In the genomic region with DNA sequence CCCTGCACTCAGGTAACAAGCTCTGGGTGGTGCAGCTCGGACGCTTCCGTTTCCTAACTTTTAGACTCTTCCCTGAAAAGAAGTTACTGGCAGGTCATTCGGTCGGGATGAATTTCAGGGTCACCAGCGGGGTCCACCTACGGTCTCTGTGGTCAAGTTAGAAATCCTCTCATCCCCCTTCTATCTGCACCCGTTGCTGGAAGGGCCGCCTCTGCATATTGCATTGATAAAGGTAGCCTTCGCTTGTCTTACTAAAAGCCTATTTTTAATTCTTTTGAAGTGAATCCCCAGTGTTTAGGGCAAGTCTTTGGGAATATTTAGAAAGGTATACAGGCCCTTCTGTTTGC, we compare ENCODE assay signal across 8 cellular contexts. TPM values are rescaled to one million over a fixed set of nuclear protein-coding genes. Genes with fewer than 3 reads are reported as not detected.
A peak's percentile ranks its signal among the peaks of the same experiment; 100 is the strongest.
DNase-seq lines count a peak whose midpoint lies in the region; ATAC-seq, FAIRE-seq and TF ChIP-seq lines count a peak whose summit lies in the region.

No MANE protein-coding gene starts in this region.

- no peak for TF ChIP-seq POLR2A in K562 (conservative IDR thresholded peaks at IDR 0.05)

- no peak overlapping the region for H2BK15ac ChIP-seq in mesendoderm (replicated peaks; ENCODE audit: low read depth)

- H2BK5ac ChIP-seq in mesendoderm (ENCODE audit: low read length): no peak overlapping the region

- no peak for TF ChIP-seq RAD21 in K562 (CRISPR knock-in tag; conservative IDR thresholded peaks at IDR 0.05 in 1 of 2, IDR thresholded peaks at IDR 0.05 in 1 of 2)

- H3K79me2 ChIP-seq in ACC112 (ENCODE audit: control insufficient read depth, insufficient read depth, low read length, unreplicated experiment) (peaks cover 44% of the 10 kb centered on the region), K562 (ENCODE audit: control insufficient read depth, insufficient read depth, low read length) (peaks cover 61% of the 10 kb centered on the region), mesendoderm (ENCODE audit: control insufficient read depth, insufficient read depth, low read length) (peaks cover 16% of the 10 kb centered on the region)

- intact Hi-C loops in K562 (cut with micrococcal nuclease): no loop called here

- peak overlapping the region; percentile 58 for H4K8ac ChIP-seq in mesendoderm (ENCODE audit: low read depth, low read length)

- BruUV-seq in K562 (replicated peaks; lab: Mats Ljungman, UMichigan): no TSS peak

- H3K9me3 ChIP-seq in K562 (replicated peaks; ENCODE audit: control insufficient read depth, insufficient read depth, low read depth, low read length): no peaks in the 10 kb centered on the region

- H2BK120ac ChIP-seq in mesendoderm (ENCODE audit: low read depth, low read length): peak overlapping the region; percentile 29

- no peak for TF ChIP-seq EP300 in K562 (IDR thresholded peaks at IDR 0.05; ENCODE audit: low read length)

- H3K9ac ChIP-seq in K562 (ENCODE audit: insufficient read depth in 1 of 2, low read depth in 2 of 2, low read length in 2 of 2) (peak overlapping the region; percentile 84 to 96), mesendoderm (ENCODE audit: low read length) (peak overlapping the region; percentile 88)

- DNase-seq in K562 (ENCODE audit: extremely low read depth in 1 of 4, low spot score in 3 of 4): no peak
- peak; percentile 19 for DNase-seq in mesendoderm
- DNase-seq in stimulated activated CD4-positive, alpha-beta T cell treated with anti-CD3 and anti-CD28 coated beads, Interleukin-4, amount 100 ng/mL, for 4 hours: no peak
- DNase-seq in GM13976 (ENCODE audit: low spot score): no peak
- DNase-seq in NCI-H526 (lab: John Stamatoyannopoulos, UW): no peak

- H3K36me3 ChIP-seq in ACC112 (ENCODE audit: insufficient read depth, low read length) (peaks cover 10% of the 10 kb centered on the region), K562 (ENCODE audit: control insufficient read depth, insufficient read depth, low read length) (peaks cover 27% of the 10 kb centered on the region; the same call in 2 of the 3 replicates), mesendoderm (ENCODE audit: control insufficient read depth, insufficient read depth, low read length) (no peaks in the 10 kb centered on the region)

- H3K4me3 ChIP-seq in ACC112 (ENCODE audit: low read depth, low read length) (peak overlapping the region; percentile 88), K562 (peak overlapping the region; percentile 89), mesendoderm (ENCODE audit: low read length) (peak overlapping the region; percentile 73)

- H3K4me2 ChIP-seq in K562 (ENCODE audit: insufficient read depth, low read length) (peak overlapping the region; percentile 87), mesendoderm (ENCODE audit: low read length) (peak overlapping the region; percentile 73)

- POLR2A ChIA-PET in K562 (lab: Yijun Ruan, JAX): interaction anchor here (1.1 to 1.6 kb wide), 3 partner anchors 9 to 475 kb away, joined by 3 to 5 read pairs (median 4); no protein-coding TSS in a partner anchor

- peak; percentile 1 for ATAC-seq in HG03442 (IDR thresholded peaks at IDR 0.05; ENCODE audit: unreplicated experiment)
- peak; percentile 4 for ATAC-seq in K562
- no peak for ATAC-seq in GM19452 (IDR thresholded peaks at IDR 0.05; ENCODE audit: unreplicated experiment)

- H4K5ac ChIP-seq in mesendoderm (ENCODE audit: low read length): no peak overlapping the region

- CTCF ChIA-PET in K562 (lab: Yijun Ruan, JAX; ENCODE audit: low intra/inter-chr PET ratio): no interaction called here

- TF ChIP-seq CTCF in K562 (IDR thresholded peaks at IDR 0.05 in 2 of 3, conservative IDR thresholded peaks at IDR 0.05 in 1 of 3; ENCODE audit: insufficient read depth in 2 of 3, low read depth in 1 of 3, low read length in 3 of 3) (no peak), GM13976 (IDR thresholded peaks at IDR 0.05; ENCODE audit: borderline replicate concordance, control extremely low read depth, extremely low read depth, insufficient read depth, missing control alignments) (no peak)

- in situ Hi-C loops in K562 (cut with MboI): no loop called here
- in situ Hi-C loops in GM13976 (cut with MboI; ENCODE audit: low sequenced_read_pairs, unreplicated experiment): no loop called here

- WGBS in K562 (ENCODE audit: insufficient coverage, low coverage, missing lambda C conversion rate): 0% methylated on average over 10 of the region's 10 CpGs
- no CpG with 5 or more reads among the region's 10 CpGs for WGBS in mesendoderm (ENCODE audit: extremely low coverage, insufficient coverage, low lambda C conversion rate)

- H2AFZ ChIP-seq in ACC112 (ENCODE audit: low read length, unreplicated experiment) (peak overlapping the region; percentile 61), K562 (ENCODE audit: low read depth, low read length) (peak overlapping the region; percentile 85; the same call in 1 of the 2 replicates)

- H2AK5ac ChIP-seq in mesendoderm (ENCODE audit: low read length): no peak overlapping the region

- no peaks in the 10 kb centered on the region for H3K79me1 ChIP-seq in mesendoderm (ENCODE audit: low read length)

- H3K4me1 ChIP-seq in ACC112 (ENCODE audit: control insufficient read depth, insufficient read depth, low read length, unreplicated experiment) (peaks cover 14% of the 10 kb centered on the region), K562 (replicated peaks in 1 of 2; ENCODE audit: control insufficient read depth in 2 of 2, insufficient read depth in 2 of 2, low read length in 2 of 2) (peaks cover under 1 to 10% of the 10 kb centered on the region in 2 experiments; a peak in 3 of 5 replicates), mesendoderm (ENCODE audit: control insufficient read depth, low read depth, low read length) (no peaks in the 10 kb centered on the region)

- H3K27me3 ChIP-seq in ACC112 (ENCODE audit: insufficient read depth, low read length) (no peaks in the 10 kb centered on the region), K562 (ENCODE audit: control insufficient read depth in 2 of 2, insufficient read depth in 2 of 2, low read length in 2 of 2) (no peaks in the 10 kb centered on the region), mesendoderm (ENCODE audit: insufficient read depth, low read length, poor library complexity) (no peaks in the 10 kb centered on the region)

- peak overlapping the region; percentile 93 for H3K56ac ChIP-seq in mesendoderm (ENCODE audit: low read length)

- peak overlapping the region; percentile 83 for H3K18ac ChIP-seq in mesendoderm (ENCODE audit: low read length)

- H4K20me1 ChIP-seq in K562 (replicated peaks; ENCODE audit: control insufficient read depth, insufficient read depth, low read length): peaks cover 4% of the 10 kb centered on the region

- H3K23ac ChIP-seq in mesendoderm (ENCODE audit: low read length): no peak overlapping the region

- peak overlapping the region; percentile 88 for H3K4ac ChIP-seq in mesendoderm (ENCODE audit: low read depth, low read length)

- no peaks in the 10 kb centered on the region for H3K9me1 ChIP-seq in K562 (ENCODE audit: control insufficient read depth, insufficient read depth, low read length)

- peak overlapping the region; percentile 51; the same call in 1 of the 2 replicates for H3K27ac ChIP-seq in ACC112 (ENCODE audit: low read depth, low read length)
- H3K27ac ChIP-seq in K562 (ENCODE audit: extremely low read depth, low read depth, low read length): peak overlapping the region; percentile 86
- peak overlapping the region; percentile 96 for H3K27ac ChIP-seq in mesendoderm (ENCODE audit: low read depth, low read length)

- no peak for FAIRE-seq in K562 (lab: Jason Lieb, UNC)

RNA-seq across cellular contexts. Expression of gene CRLS1, which starts 0.7 kb away (rescaled TPM):
- 36.0 and 88.9 TPM in 2 replicates for total RNA-seq in K562 (2011; cell fraction: chromatin; rRNA removed; ENCODE audit: low replicate concordance)
- 19.5 and 24.9 TPM in 2 replicates for total RNA-seq in K562 (2011; cell fraction: nucleolus; rRNA removed)
- total RNA-seq in K562 (2011; cell fraction: nucleoplasm; rRNA removed): 49.1 and 66.4 TPM in 2 replicates
- total RNA-seq in K562 (2014; rRNA removed) (28.3 and 28.9 TPM in 2 replicates), K562 (2014; rRNA removed; fragmentation: Illumina TruSeq; extraction: Trizol) (74.1 and 81.4 TPM in 2 replicates), K562 (2015; rRNA removed; fragmentation: Illumina TruSeq; extraction: Trizol) (49.9 and 54.3 TPM in 2 replicates), K562 (2021) (46.7 and 47.8 TPM in 2 replicates)
- polyA plus RNA-seq in K562 (2011; rRNA removed) (149 and 195 TPM in 2 replicates), K562 (2014; fragmentation: Illumina TruSeq; extraction: Trizol) (51.5 and 54.2 TPM in 2 replicates), K562 (2014; fragmentation: Nextera tagmentation; extraction: Ambion mirVana) (10 to 100 TPM; 10.9 to 15.1 TPM), K562 (2014; rRNA removed) (54.7 and 57.6 TPM in 2 replicates)
- 61.1 and 133 TPM in 2 replicates for polyA plus RNA-seq in K562 (2011; cell fraction: cytosol; rRNA removed)
- 40.1 and 97.3 TPM in 2 replicates for polyA plus RNA-seq in K562 (2011; cell fraction: nucleus; rRNA removed)
- 36.6 and 43.0 TPM in 2 replicates for polyA plus RNA-seq in K562 (2012)
- 87.3 and 128 TPM in 2 replicates for polyA minus RNA-seq in K562 (2011; rRNA and poly(A)+ RNA removed)
- 24.5 and 28.9 TPM in 2 replicates for polyA minus RNA-seq in K562 (2011; cell fraction: cytosol; rRNA and poly(A)+ RNA removed)
- polyA minus RNA-seq in K562 (2011; cell fraction: nucleus; rRNA and poly(A)+ RNA removed): 13.7 and 29.1 TPM in 2 replicates
- 60.8 TPM for polyA plus RNA-seq in mesendoderm (2013, experiment 1 of 2)
- polyA plus RNA-seq in mesendoderm (2013, experiment 2 of 2): 62.2 TPM

RNA-seq across cellular contexts. Expression of gene LRRN4, which starts 47.3 kb away (rescaled TPM):
- not detected in 2 replicates for total RNA-seq in K562 (2011; cell fraction: chromatin; rRNA removed; ENCODE audit: low replicate concordance)
- not detected in 2 replicates for total RNA-seq in K562 (2011; cell fraction: nucleolus; rRNA removed)
- not detected in 2 replicates for total RNA-seq in K562 (2011; cell fraction: nucleoplasm; rRNA removed)
- total RNA-seq in K562 (2014; rRNA removed) (not detected in 2 replicates), K562 (2014; rRNA removed; fragmentation: Illumina TruSeq; extraction: Trizol) (not detected in 2 replicates), K562 (2015; rRNA removed; fragmentation: Illumina TruSeq; extraction: Trizol) (not detected in 2 replicates), K562 (2021) (not detected in 2 replicates)
- polyA plus RNA-seq in K562 (2011; rRNA removed) (not detected in 2 replicates), K562 (2014; fragmentation: Illumina TruSeq; extraction: Trizol) (not detected in 2 replicates), K562 (2014; fragmentation: Nextera tagmentation; extraction: Ambion mirVana) (not detected), K562 (2014; rRNA removed) (not detected in 2 replicates)
- polyA plus RNA-seq in K562 (2011; cell fraction: cytosol; rRNA removed): not detected in 2 replicates
- polyA plus RNA-seq in K562 (2011; cell fraction: nucleus; rRNA removed): not detected in 2 replicates
- 0.04 TPM in 1 of 2 replicates, not detected in the other for polyA plus RNA-seq in K562 (2012)
- not detected in 2 replicates for polyA minus RNA-seq in K562 (2011; rRNA and poly(A)+ RNA removed)
- polyA minus RNA-seq in K562 (2011; cell fraction: cytosol; rRNA and poly(A)+ RNA removed): not detected in 2 replicates
- polyA minus RNA-seq in K562 (2011; cell fraction: nucleus; rRNA and poly(A)+ RNA removed): not detected in 2 replicates
- 0.62 TPM for polyA plus RNA-seq in mesendoderm (2013, experiment 1 of 2)
- 0.64 TPM for polyA plus RNA-seq in mesendoderm (2013, experiment 2 of 2)

RNA-seq across cellular contexts. Expression of gene MCM8, which starts 56.1 kb away (rescaled TPM):
- total RNA-seq in K562 (2011; cell fraction: chromatin; rRNA removed; ENCODE audit: low replicate concordance): 15.0 and 59.9 TPM in 2 replicates
- 6.3 and 9.6 TPM in 2 replicates for total RNA-seq in K562 (2011; cell fraction: nucleolus; rRNA removed)
- total RNA-seq in K562 (2011; cell fraction: nucleoplasm; rRNA removed): 15.5 and 18.9 TPM in 2 replicates
- total RNA-seq in K562 (2014; rRNA removed) (19.3 and 22.5 TPM in 2 replicates), K562 (2014; rRNA removed; fragmentation: Illumina TruSeq; extraction: Trizol) (43.8 and 46.2 TPM in 2 replicates), K562 (2015; rRNA removed; fragmentation: Illumina TruSeq; extraction: Trizol) (35.1 and 37.4 TPM in 2 replicates), K562 (2021) (21.5 and 21.8 TPM in 2 replicates)
- polyA plus RNA-seq in K562 (2011; rRNA removed) (38.1 and 43.2 TPM in 2 replicates), K562 (2014; fragmentation: Illumina TruSeq; extraction: Trizol) (31.6 and 35.0 TPM in 2 replicates), K562 (2014; fragmentation: Nextera tagmentation; extraction: Ambion mirVana) (1 to 10 TPM; 4.5 to 9.0 TPM), K562 (2014; rRNA removed) (25.4 and 30.5 TPM in 2 replicates)
- 5.4 and 15.5 TPM in 2 replicates for polyA plus RNA-seq in K562 (2011; cell fraction: cytosol; rRNA removed)
- polyA plus RNA-seq in K562 (2011; cell fraction: nucleus; rRNA removed): 21.4 and 36.2 TPM in 2 replicates
- polyA plus RNA-seq in K562 (2012): 18.8 and 18.9 TPM in 2 replicates
- polyA minus RNA-seq in K562 (2011; rRNA and poly(A)+ RNA removed): 30.4 and 40.8 TPM in 2 replicates
- polyA minus RNA-seq in K562 (2011; cell fraction: cytosol; rRNA and poly(A)+ RNA removed): 10.7 and 11.6 TPM in 2 replicates
- 8.5 and 18.7 TPM in 2 replicates for polyA minus RNA-seq in K562 (2011; cell fraction: nucleus; rRNA and poly(A)+ RNA removed)
- 25.0 TPM for polyA plus RNA-seq in mesendoderm (2013, experiment 1 of 2)
- 25.0 TPM for polyA plus RNA-seq in mesendoderm (2013, experiment 2 of 2)

RNA-seq across cellular contexts. Expression of gene TRMT6, which starts 56.2 kb away (rescaled TPM):
- total RNA-seq in K562 (2011; cell fraction: chromatin; rRNA removed; ENCODE audit: low replicate concordance): 5.0 and 7.8 TPM in 2 replicates
- 2.7 and 2.9 TPM in 2 replicates for total RNA-seq in K562 (2011; cell fraction: nucleolus; rRNA removed)
- total RNA-seq in K562 (2011; cell fraction: nucleoplasm; rRNA removed): 3.4 and 7.2 TPM in 2 replicates
- total RNA-seq in K562 (2014; rRNA removed): 15.8 and 17.9 TPM in 2 replicates
- total RNA-seq in K562 (2014; rRNA removed; fragmentation: Illumina TruSeq; extraction: Trizol): 15.6 and 17.0 TPM in 2 replicates
- 15.0 and 16.8 TPM in 2 replicates for total RNA-seq in K562 (2015; rRNA removed; fragmentation: Illumina TruSeq; extraction: Trizol)
- 12.8 and 14.4 TPM in 2 replicates for total RNA-seq in K562 (2021)
- 10.8 and 11.3 TPM in 2 replicates for polyA plus RNA-seq in K562 (2011; rRNA removed)
- 2.8 and 5.3 TPM in 2 replicates for polyA plus RNA-seq in K562 (2011; cell fraction: cytosol; rRNA removed)
- 6.0 and 6.8 TPM in 2 replicates for polyA plus RNA-seq in K562 (2011; cell fraction: nucleus; rRNA removed)
- polyA plus RNA-seq in K562 (2012): 8.9 and 12.8 TPM in 2 replicates
- 19.4 and 21.3 TPM in 2 replicates for polyA plus RNA-seq in K562 (2014; fragmentation: Illumina TruSeq; extraction: Trizol)
- 10 to 100 TPM; 10.6 to 13.5 TPM for polyA plus RNA-seq in K562 (2014; fragmentation: Nextera tagmentation; extraction: Ambion mirVana)
- 16.9 and 19.6 TPM in 2 replicates for polyA plus RNA-seq in K562 (2014; rRNA removed)
- polyA minus RNA-seq in K562 (2011; rRNA and poly(A)+ RNA removed): 9.9 and 13.3 TPM in 2 replicates
- polyA minus RNA-seq in K562 (2011; cell fraction: cytosol; rRNA and poly(A)+ RNA removed): 3.5 and 4.5 TPM in 2 replicates
- 2.3 and 4.7 TPM in 2 replicates for polyA minus RNA-seq in K562 (2011; cell fraction: nucleus; rRNA and poly(A)+ RNA removed)
- 46.8 TPM for polyA plus RNA-seq in mesendoderm (2013, experiment 1 of 2)
- polyA plus RNA-seq in mesendoderm (2013, experiment 2 of 2): 46.8 TPM
